35 cellular contexts compared by ENCODE assay signal in genomic region chr4:162509333-162509732, GRCh38.
"Had no signal": no experiment of that assay in that cellular context is flagged by ENCODE, and none has a peak within 500 bp of the region (broad histone marks: within the 10 kb centered on the region; RNA-seq: fewer than 3 reads in every experiment).

No MANE protein-coding gene starts in this region.

- H3K36me3 ChIP-seq: MG63 had no signal

- H3K4me3 ChIP-seq: MG63 had no signal

- H3K27me3 ChIP-seq: MG63 had no signal

- H3K9me3 ChIP-seq: MG63 had no signal

- DNase-seq: MG63, MM.1S, MV-4-11, NCI-H1048, NCI-H1092, NCI-H1092 treated with DMSO at 0.1 percent for 48 hours, NCI-H1105, NCI-H1105 treated with DMSO at 0.1 percent for 48 hours, NCI-H1417, NCI-H1417 treated with DMSO at 0.1 percent for 48 hours, NCI-H1436, NCI-H1436 treated with DMSO at 0.1 percent for 48 hours, NCI-H146, NCI-H1694, NCI-H1694 treated with DMSO at 0.1 percent for 48 hours, NCI-H187, NCI-H187 treated with DMSO at 0.1 percent for 48 hours, NCI-H1930, NCI-H2029, NCI-H2029 treated with DMSO at 0.1 percent for 48 hours, NCI-H2081, NCI-H2081 treated with DMSO at 0.1 percent for 48 hours, NCI-H2107, NCI-H2171, NCI-H2171 treated with DMSO at 0.1 percent for 48 hours, NCI-H2227 treated with DMSO at 0.1 percent for 48 hours, NCI-H226, NCI-H345, NCI-H446, NCI-H446 treated with DMSO at 0.1 percent for 48 hours, NCI-H510A, NCI-H510A treated with DMSO at 0.1 percent for 48 hours, NCI-H524, NCI-H524 treated with DMSO at 0.1 percent for 48 hours, NCI-H526 had no signal
